22 cellular contexts compared by ENCODE assay signal in the genomic region with DNA sequence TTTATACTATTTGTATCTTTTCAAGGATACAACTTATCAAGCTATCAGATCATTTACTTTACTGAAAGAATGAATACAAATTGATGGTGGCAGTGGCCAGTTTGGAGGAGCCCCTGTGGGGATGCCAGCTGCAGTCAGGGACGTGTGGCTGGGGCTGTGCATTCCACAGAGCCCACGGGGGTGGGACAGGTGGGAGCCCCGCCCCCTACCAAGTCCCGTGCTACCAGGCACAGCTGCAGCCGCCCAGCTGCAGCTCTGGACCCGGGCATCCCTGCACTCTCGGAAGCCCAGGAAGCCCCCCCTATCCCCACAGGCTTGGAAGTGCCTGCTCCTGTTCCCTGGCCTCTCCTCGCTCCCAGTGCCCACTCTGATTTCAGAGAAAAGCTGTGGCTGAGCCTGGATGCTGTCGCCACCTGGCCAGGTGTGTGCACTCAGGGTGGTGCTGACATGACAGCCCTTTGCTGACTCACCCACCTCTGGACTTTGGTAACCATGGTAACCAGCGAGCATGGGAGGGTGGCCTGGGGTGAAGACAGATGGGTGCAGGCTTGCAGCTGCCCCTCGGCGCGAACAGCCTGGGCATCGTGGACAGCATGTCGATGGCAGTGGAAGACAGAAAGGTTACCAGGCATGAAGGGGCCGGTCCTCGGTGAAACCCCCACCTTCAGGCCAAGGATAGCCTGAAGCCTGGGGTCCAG.
DNase-seq lines count a peak whose midpoint lies in the region; ATAC-seq and TF ChIP-seq lines count a peak whose summit lies in the region.
"Had no signal": no experiment of that assay in that cellular context is flagged by ENCODE, and none has a peak within 500 bp of the region (broad histone marks: within the 10 kb centered on the region; RNA-seq: fewer than 3 reads in every experiment).

No MANE protein-coding gene starts in this region.

- H3K79me2 ChIP-seq in H9 (ENCODE audit: insufficient read depth, low read length) (no peaks in the 10 kb centered on the region), hepatocyte (peaks cover 36% of the 10 kb centered on the region)

- H3K4me1 ChIP-seq in H9 (ENCODE audit: insufficient read depth, low read length) (no peaks in the 10 kb centered on the region), hepatocyte (ENCODE audit: insufficient read depth) (no peaks in the 10 kb centered on the region)
- H3K4me1 ChIP-seq: parathyroid adenoma, sigmoid colon had no signal

- H3K14ac ChIP-seq in H9 (ENCODE audit: insufficient read depth, low read length): 0 out of 2 replicates have a peak overlapping the region, but pooled peaks have one; percentile 4

- no peaks in the 10 kb centered on the region for H3K79me1 ChIP-seq in H9 (ENCODE audit: insufficient read depth, low read depth, low read length, poor library complexity, severe bottlenecking)

- H3K27ac Mint-ChIP-seq in H9 (no peak overlapping the region; a peak in 1 of 7 replicates), immature natural killer cell (no peak overlapping the region)
- H3K27ac Mint-ChIP-seq: activated CD4-positive, alpha-beta T cell treated with anti-CD3 and anti-CD28 coated beads for 36 hours; activated CD8-positive, alpha-beta memory T cell treated with anti-CD3 and anti-CD28 coated beads, Interleukin-2, amount 10 ng/mL, durations not matched to agents 7 days and 5 days; activated T-helper 2 cell treated with anti-CD3 and anti-CD28 coated beads, Interferon-gamma antibody, Interleukin-2, Interleukin-4, amounts not matched to agents 10 μg/mL and 5 μg/mL and 100 μg/mL, durations not matched to agents 14 hours and 24 hours and 36 hours; CD8-positive, alpha-beta memory T cell; stimulated activated naive CD8-positive, alpha-beta T cell treated with anti-CD3 and anti-CD28 coated beads, Interleukin-15, Interleukin-2, amounts not matched to agents 100 ng/mL and 50 ng/mL, for 24 hours; type B pancreatic cell had no signal

- H3K4me1 Mint-ChIP-seq in H9 (peaks cover 0 to 11% of the 10 kb centered on the region in 2 experiments; a peak in 3 of 4 replicates), immature natural killer cell (peaks cover 8 to 13% of the 10 kb centered on the region in 2 donors)
- H3K4me1 Mint-ChIP-seq: activated CD8-positive, alpha-beta memory T cell treated with anti-CD3 and anti-CD28 coated beads, Interleukin-2, amount 10 ng/mL, durations not matched to agents 7 days and 5 days had no signal

- WGBS in H9 (ENCODE audit: extremely low coverage, insufficient read length, low lambda C conversion rate): no CpG with 5 or more reads among the region's 17 CpGs
- 91% methylated on average over 17 of the region's 17 CpGs for WGBS in hepatocyte (ENCODE audit: low lambda C conversion rate, missing lambda C conversion rate)

- no peak overlapping the region for H4K5ac ChIP-seq in H9 (ENCODE audit: insufficient read length, low read depth, low read length)

- in situ Hi-C loops in G401 (cut with HindIII; ENCODE audit: low sequenced_read_pairs): no loop called here

- no peak overlapping the region for H3K4me3 ChIP-seq in hepatocyte
- H3K4me3 ChIP-seq: esophagus muscularis mucosa, sigmoid colon had no signal

- H3T11ph ChIP-seq in H9 (ENCODE audit: low read length): no peak overlapping the region

- no peak overlapping the region for H2BK20ac ChIP-seq in H9 (ENCODE audit: low read depth, low read length, poor library complexity, severe bottlenecking)

- H3K4me2 ChIP-seq in H9 (ENCODE audit: insufficient read depth, insufficient read length, low read length): no peak overlapping the region
- H3K4me2 ChIP-seq in hepatocyte: no peak overlapping the region

- CTCF ChIA-PET in RWPE1 (lab: Yijun Ruan, JAX): interaction anchor here (0.7 kb wide), 1 partner anchor 361 kb away, joined by 3 read pairs; no protein-coding TSS in a partner anchor

- H2AFZ ChIP-seq in H9 (ENCODE audit: low read length): no peak overlapping the region
- no peak overlapping the region for H2AFZ ChIP-seq in hepatocyte
- H2AFZ ChIP-seq: parathyroid adenoma had no signal

- H3K23ac ChIP-seq in H9 (ENCODE audit: insufficient read length, low read depth, low read length): no peak overlapping the region

- H3K36me3 Mint-ChIP-seq in H9 (ENCODE audit: insufficient read depth in 1 of 3, low read depth in 3 of 3): peaks cover 2 to 10% (median 2%) of the 10 kb centered on the region in 3 experiments; a peak in 6 of 7 replicates
- peaks cover 5 to 13% (median 8%) of the 10 kb centered on the region in 3 donors for H3K36me3 Mint-ChIP-seq in immature natural killer cell
- H3K36me3 Mint-ChIP-seq: type B pancreatic cell had no signal

- H3K9me3 Mint-ChIP-seq in H9: peaks cover 11 to 14% of the 10 kb centered on the region in 2 experiments; a peak in 4 of 5 replicates
- peaks cover 4 to 13% (median 8%) of the 10 kb centered on the region in 6 donors for H3K9me3 Mint-ChIP-seq in immature natural killer cell

- H3K27ac ChIP-seq in H9 (ENCODE audit: insufficient read length, low read depth, low read length): no peak overlapping the region
- no peak overlapping the region for H3K27ac ChIP-seq in RWPE1
- no peak overlapping the region for H3K27ac ChIP-seq in hepatocyte
- H3K27ac ChIP-seq: esophagus muscularis mucosa, parathyroid adenoma, sigmoid colon had no signal

- no peak for TF ChIP-seq CTCF in H9 (conservative IDR thresholded peaks at IDR 0.05)
- no peak for TF ChIP-seq CTCF in RWPE1 (conservative IDR thresholded peaks at IDR 0.05; ENCODE audit: low read depth)
- TF ChIP-seq CTCF in hepatocyte (IDR thresholded peaks at IDR 0.05; ENCODE audit: poor library complexity): no peak

- H2BK120ac ChIP-seq in H9 (ENCODE audit: low read depth, low read length, poor library complexity, severe bottlenecking): no peak overlapping the region

- DNase-seq in COLO668 (lab: John Stamatoyannopoulos, UW; ENCODE audit: unreplicated experiment) (peak; percentile 77), H9 (peak; percentile 48), RWPE1 (ENCODE audit: low spot score) (peak; percentile 8), hepatocyte (ENCODE audit: low spot score) (peak; percentile 17), G401 (ENCODE audit: low spot score) (no peak), immature natural killer cell (no peak)
- DNase-seq in stimulated activated CD4-positive, alpha-beta T cell treated with anti-CD3 and anti-CD28 coated beads, Interleukin-4, amount 100 ng/mL, for 4 hours: no peak
- DNase-seq: activated CD4-positive, alpha-beta T cell treated with anti-CD3 and anti-CD28 coated beads for 36 hours; activated CD8-positive, alpha-beta memory T cell treated with anti-CD3 and anti-CD28 coated beads, Interleukin-2, amount 10 ng/mL, durations not matched to agents 7 days and 5 days; caudate nucleus; CD8-positive, alpha-beta memory T cell; HCEC 1CT; naive thymus-derived CD4-positive, alpha-beta T cell; NCI-H1436 treated with DMSO at 0.1 percent for 48 hours; NCI-H510A treated with DMSO at 0.1 percent for 48 hours; sigmoid colon had no signal

- no peak for ATAC-seq in GM18520 (IDR thresholded peaks at IDR 0.05; ENCODE audit: unreplicated experiment)
- ATAC-seq: activated CD4-positive, alpha-beta T cell treated with anti-CD3 and anti-CD28 coated beads for 36 hours; activated CD8-positive, alpha-beta memory T cell treated with anti-CD3 and anti-CD28 coated beads, Interleukin-2, amount 10 ng/mL, durations not matched to agents 7 days and 5 days; naive thymus-derived CD4-positive, alpha-beta T cell had no signal

- H3K23me2 ChIP-seq in H9 (ENCODE audit: insufficient read length, low read depth, low read length, poor library complexity, severe bottlenecking): no peaks in the 10 kb centered on the region

- no peak overlapping the region for H2BK15ac ChIP-seq in H9 (ENCODE audit: low read depth, low read length)

- no peak overlapping the region for H3K56ac ChIP-seq in H9 (ENCODE audit: insufficient read length, low read depth, low read length)

- no peak overlapping the region for H3K9ac ChIP-seq in H9 (ENCODE audit: extremely low read depth, insufficient read length, low read length)
- H3K9ac ChIP-seq: parathyroid adenoma had no signal

- no peaks in the 10 kb centered on the region for H3K36me3 ChIP-seq in hepatocyte (replicated peaks; ENCODE audit: insufficient read depth, low read depth)
- H3K36me3 ChIP-seq: esophagus muscularis mucosa, sigmoid colon had no signal

- H3K9me3 ChIP-seq in H9 (ENCODE audit: control insufficient read depth, low read depth, low read length) (no peaks in the 10 kb centered on the region), hepatocyte (ENCODE audit: low read depth) (peaks cover 8% of the 10 kb centered on the region)
- H3K9me3 ChIP-seq: esophagus muscularis mucosa, sigmoid colon had no signal

- H4K8ac ChIP-seq in H9 (replicated peaks; ENCODE audit: insufficient read length, low read depth, low read length): no peak overlapping the region

- H3K4me3 Mint-ChIP-seq in H9: no peak overlapping the region
- H3K4me3 Mint-ChIP-seq in immature natural killer cell: no peak overlapping the region
- H3K4me3 Mint-ChIP-seq: activated CD4-positive, alpha-beta T cell treated with anti-CD3 and anti-CD28 coated beads for 36 hours; activated CD8-positive, alpha-beta memory T cell treated with anti-CD3 and anti-CD28 coated beads, Interleukin-2, amount 10 ng/mL, durations not matched to agents 7 days and 5 days; CD8-positive, alpha-beta memory T cell; naive thymus-derived CD4-positive, alpha-beta T cell; stimulated activated naive CD8-positive, alpha-beta T cell treated with anti-CD3 and anti-CD28 coated beads, Interleukin-15, Interleukin-2, amounts not matched to agents 100 ng/mL and 50 ng/mL, for 24 hours; type B pancreatic cell had no signal

- H2BK12ac ChIP-seq in H9 (ENCODE audit: insufficient read length, low read depth, low read length): no peak overlapping the region

- no peaks in the 10 kb centered on the region for H3K27me3 Mint-ChIP-seq in H9 (ENCODE audit: low read depth)
- peaks cover 0 to 2% (median 2%) of the 10 kb centered on the region in 3 donors for H3K27me3 Mint-ChIP-seq in immature natural killer cell (ENCODE audit: low read depth in 3 of 3)
- H3K27me3 Mint-ChIP-seq: activated CD4-positive, alpha-beta T cell treated with anti-CD3 and anti-CD28 coated beads for 36 hours; activated CD8-positive, alpha-beta memory T cell treated with anti-CD3 and anti-CD28 coated beads, Interleukin-2, amount 10 ng/mL, durations not matched to agents 7 days and 5 days; CD8-positive, alpha-beta memory T cell; naive thymus-derived CD4-positive, alpha-beta T cell; stimulated activated naive CD8-positive, alpha-beta T cell treated with anti-CD3 and anti-CD28 coated beads, Interleukin-15, Interleukin-2, amounts not matched to agents 100 ng/mL and 50 ng/mL, for 24 hours; type B pancreatic cell had no signal

- H3K9me2 ChIP-seq in hepatocyte (replicated peaks; ENCODE audit: insufficient read depth): no peaks in the 10 kb centered on the region

- POLR2A ChIA-PET in RWPE1 (lab: Yijun Ruan, JAX; ENCODE audit: low non-redundant PET): no interaction called here

- H4K20me1 ChIP-seq in H9 (ENCODE audit: control insufficient read depth, insufficient read depth, insufficient read length) (no peaks in the 10 kb centered on the region), hepatocyte (ENCODE audit: insufficient read depth, poor library complexity, severe bottlenecking) (no peaks in the 10 kb centered on the region)

- H3K18ac ChIP-seq in H9 (ENCODE audit: insufficient read length, low read depth, low read length): no peak overlapping the region

- H3K27me3 ChIP-seq in H9 (ENCODE audit: insufficient read depth, low read length): no peaks in the 10 kb centered on the region
- H3K27me3 ChIP-seq in hepatocyte: no peaks in the 10 kb centered on the region
- H3K27me3 ChIP-seq: esophagus muscularis mucosa, sigmoid colon had no signal

- no peak overlapping the region for H4K91ac ChIP-seq in H9 (ENCODE audit: insufficient read length, low read depth, low read length)

- no peak overlapping the region for H3K4ac ChIP-seq in H9 (ENCODE audit: low read depth, low read length)

- no peak overlapping the region for H2BK5ac ChIP-seq in H9 (ENCODE audit: insufficient read length, low read length)

- no peak overlapping the region for H2AK5ac ChIP-seq in H9 (ENCODE audit: insufficient read length, low read length)

Comparison
In these comparisons a context has a peak if more than half of its experiments do, and no peak if none do; other contexts are left out.
1. DNase-seq: peak in COLO668 (single experiment), H9 (single experiment), RWPE1 (single experiment) and hepatocyte (single experiment); none in stimulated activated CD4-positive, alpha-beta T cell treated with anti-CD3 and anti-CD28 coated beads, Interleukin-4, amount 100 ng/mL, for 4 hours (0 of 2), G401 (single experiment) and immature natural killer cell (0 of 3).